In the genomic region with DNA sequence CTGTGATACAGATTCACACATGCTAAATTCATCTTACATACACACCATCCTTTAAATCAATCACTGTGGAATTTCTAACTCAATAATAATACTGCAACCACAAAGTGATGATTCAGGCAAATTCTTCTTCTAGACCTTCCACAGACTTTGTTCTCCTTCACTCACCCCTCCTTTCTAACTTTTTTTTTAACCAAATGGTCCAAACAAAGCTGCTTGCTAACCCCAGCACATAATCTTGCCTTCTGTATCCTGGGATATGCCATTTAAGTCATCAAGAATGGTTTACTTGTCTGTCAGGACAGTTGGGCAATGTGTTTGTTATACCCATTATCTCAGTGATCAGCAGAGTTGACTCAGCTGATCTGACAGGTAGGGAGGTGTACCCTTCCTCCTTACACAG, we compare ENCODE assay signal across 15 cellular contexts. TPM values are rescaled to one million over a fixed set of nuclear protein-coding genes. Genes with fewer than 3 reads are reported as not detected.
DNase-seq lines count a peak whose midpoint lies in the region; ATAC-seq and TF ChIP-seq lines count a peak whose summit lies in the region.
"Had no signal": no experiment of that assay in that cellular context is flagged by ENCODE, and none has a peak within 500 bp of the region (broad histone marks: within the 10 kb centered on the region; RNA-seq: fewer than 3 reads in every experiment).

No MANE protein-coding gene starts in this region.

- no peak overlapping the region for H3K27ac Mint-ChIP-seq in CD8-positive, alpha-beta T cell
- H3K27ac Mint-ChIP-seq: stimulated activated effector memory CD8-positive, alpha-beta T cell treated with anti-CD3 and anti-CD28 coated beads, Interleukin-12 subunit alpha, Interleukin-12 subunit beta, amount 100 ng/mL, for 72 hours had no signal

- POLR2A ChIA-PET in CD8-positive, alpha-beta T cell (lab: Charles Lee), result interaction anchor here (1.5 kb wide), 1 partner anchor 10 kb away, joined by 4 read pairs; a partner anchor contains a TSS

- H3K9me3 ChIP-seq in CD8-positive, alpha-beta T cell (ENCODE audit: low read length), result no peaks in the 10 kb centered on the region
- H3K9me3 ChIP-seq: pancreas had no signal

- peaks cover 24% of the 10 kb centered on the region for H3K4me1 Mint-ChIP-seq in CD8-positive, alpha-beta T cell (ENCODE audit: low read depth)
- H3K4me1 Mint-ChIP-seq: stimulated activated effector memory CD8-positive, alpha-beta T cell treated with anti-CD3 and anti-CD28 coated beads, Interleukin-12 subunit alpha, Interleukin-12 subunit beta, amount 100 ng/mL, for 72 hours had no signal

- no peak for TF ChIP-seq CTCF in CD8-positive, alpha-beta T cell (IDR thresholded peaks at IDR 0.05)

- peak; percentile 77 for DNase-seq in EL
- peak; percentile 3 for DNase-seq in RPMI7951 (ENCODE audit: low read depth)
- DNase-seq in fibroblast of peridontal ligament (ENCODE audit: extremely low read depth), result peak; percentile 88
- peak; percentile 88 for DNase-seq in renal cortical epithelial cell (ENCODE audit: low read depth)
- DNase-seq in NCI-H345 (lab: John Stamatoyannopoulos, UW), result no peak
- no peak for DNase-seq in CD8-positive, alpha-beta T cell
- DNase-seq: central memory CD4-positive, alpha-beta T cell; H7; left colon; NCI-H2081; pancreas; stimulated activated CD4-positive, alpha-beta T cell treated with anti-CD3 and anti-CD28 coated beads, Interleukin-1b, Interleukin-23, amount 100 ng/mL, for 48 hours had no signal

- no peaks in the 10 kb centered on the region for H3K27me3 ChIP-seq in CD8-positive, alpha-beta T cell (ENCODE audit: insufficient read depth, low read length)
- H3K27me3 ChIP-seq: pancreas had no signal

- H3K27me3 Mint-ChIP-seq in CD8-positive, alpha-beta T cell (ENCODE audit: low read depth), result no peaks in the 10 kb centered on the region

- CTCF ChIA-PET in CD8-positive, alpha-beta T cell (lab: Charles Lee), result no interaction called here

- no peaks in the 10 kb centered on the region for H3K9me3 Mint-ChIP-seq in CD8-positive, alpha-beta T cell
- H3K9me3 Mint-ChIP-seq: stimulated activated effector memory CD8-positive, alpha-beta T cell treated with anti-CD3 and anti-CD28 coated beads, Interleukin-12 subunit alpha, Interleukin-12 subunit beta, amount 100 ng/mL, for 72 hours had no signal

- intact Hi-C loops in CD8-positive, alpha-beta T cell (cut with DNase I, micrococcal nuclease), result no loop called here

- peaks cover 25% of the 10 kb centered on the region for H3K36me3 Mint-ChIP-seq in CD8-positive, alpha-beta T cell
- H3K36me3 Mint-ChIP-seq: stimulated activated effector memory CD8-positive, alpha-beta T cell treated with anti-CD3 and anti-CD28 coated beads, Interleukin-12 subunit alpha, Interleukin-12 subunit beta, amount 100 ng/mL, for 72 hours had no signal

- no peak for ATAC-seq in GM21717 (IDR thresholded peaks at IDR 0.05; ENCODE audit: unreplicated experiment)
- ATAC-seq in GM18873 (IDR thresholded peaks at IDR 0.05; ENCODE audit: low FRiP score, unreplicated experiment), result no peak
- no peak for ATAC-seq in CD8-positive, alpha-beta T cell
- ATAC-seq: left colon; pancreas; stimulated activated effector memory CD8-positive, alpha-beta T cell treated with anti-CD3 and anti-CD28 coated beads, Interleukin-12 subunit alpha, Interleukin-12 subunit beta, amount 100 ng/mL, for 72 hours had no signal

- no peak overlapping the region for H3K4me3 ChIP-seq in CD8-positive, alpha-beta T cell (ENCODE audit: low read depth, low read length)
- H3K4me3 ChIP-seq: pancreas had no signal

- H3K4me3 Mint-ChIP-seq in CD8-positive, alpha-beta T cell, result no peak overlapping the region
- H3K4me3 Mint-ChIP-seq: stimulated activated effector memory CD8-positive, alpha-beta T cell treated with anti-CD3 and anti-CD28 coated beads, Interleukin-12 subunit alpha, Interleukin-12 subunit beta, amount 100 ng/mL, for 72 hours had no signal

- no peak overlapping the region for H3K27ac ChIP-seq in CD8-positive, alpha-beta T cell (ENCODE audit: low read depth, low read length)

- H3K36me3 ChIP-seq in CD8-positive, alpha-beta T cell (ENCODE audit: insufficient read depth, low read length), result no peaks in the 10 kb centered on the region

- peaks cover 11% of the 10 kb centered on the region for H3K4me1 ChIP-seq in CD8-positive, alpha-beta T cell (ENCODE audit: insufficient read depth, low read length)

RNA-seq across cellular contexts. Expression of a gene that starts 10.0 kb away (rescaled TPM):
- total RNA-seq in RPMI7951 (2014; rRNA removed; shearing (Covaris generic)), result under 0.01 TPM in 1 of 2 replicates, not detected in the other
- 2.8 and 26.3 TPM in 2 replicates for total RNA-seq in renal cortical epithelial cell
- total RNA-seq in CD8-positive, alpha-beta T cell, result 1 to 10 TPM; 1.3 to 1.9 TPM

Comparison
In these comparisons a context has a peak if more than half of its experiments do, and no peak if none do; other contexts are left out.
1. DNase-seq: peak in EL (single experiment), RPMI7951 (single experiment), fibroblast of peridontal ligament (single experiment) and renal cortical epithelial cell (single experiment); none in NCI-H345 (single experiment) and CD8-positive, alpha-beta T cell (0 of 7).